8 cellular contexts compared by ENCODE assay signal in genomic region chr1:151282883-151283725, GRCh38. TPM values are rescaled to one million over a fixed set of nuclear protein-coding genes. Genes with fewer than 3 reads are reported as not detected.
DNase-seq lines count a peak whose midpoint lies in the region; ATAC-seq and TF ChIP-seq lines count a peak whose summit lies in the region.

No MANE protein-coding gene starts in this region.

- peak; percentile 31 for DNase-seq in GF-D8 (lab: John Stamatoyannopoulos, UW)
- DNase-seq in Jurkat, Clone E6-1 (ENCODE audit: low read depth, low spot score), result no peak
- no peak for DNase-seq in activated B cell treated with CpG ODN at 0.5 μM for 24 hours
- peak; percentile 23 for DNase-seq in endothelial cell (ENCODE audit: low spot score)
- no peak for DNase-seq in mesenteric fat pad (ENCODE audit: low spot score)
- no peak for DNase-seq in inferior parietal cortex (ENCODE audit: extremely low spot score)

- H3K36me3 ChIP-seq in mucosa of stomach (ENCODE audit: control insufficient read depth, insufficient read depth, low read length), result peaks cover 9% of the 10 kb centered on the region

- H3K36me3 Mint-ChIP-seq in activated B cell treated with CpG ODN at 0.5 μM for 24 hours (ENCODE audit: low read depth) (peaks cover 45% of the 10 kb centered on the region), endothelial cell (ENCODE audit: low read depth, unreplicated experiment) (peaks cover 15% of the 10 kb centered on the region)

- POLR2A ChIA-PET in activated B cell treated with CpG ODN at 0.5 μM for 24 hours (lab: Charles Lee), result interaction anchor here (0.6 to 2.5 kb wide), 18 partner anchors 10 to 1396 kb away, joined by 3 to 36 read pairs (median 4); partner anchors contain the start of genes PI4KB, POGZ, PSMB4 and PSMD4

- H3K4me1 Mint-ChIP-seq in activated B cell treated with CpG ODN at 0.5 μM for 24 hours (peaks cover 45% of the 10 kb centered on the region), endothelial cell (ENCODE audit: unreplicated experiment) (peaks cover 17% of the 10 kb centered on the region)

- H3K27me3 ChIP-seq in mucosa of stomach (ENCODE audit: control insufficient read depth, insufficient read depth, low read length), result no peaks in the 10 kb centered on the region

- H3K27me3 Mint-ChIP-seq in activated B cell treated with CpG ODN at 0.5 μM for 24 hours (no peaks in the 10 kb centered on the region), endothelial cell (ENCODE audit: unreplicated experiment) (peaks cover 17% of the 10 kb centered on the region)

- H3K9me3 ChIP-seq in mucosa of stomach (ENCODE audit: control insufficient read depth, low read length), result no peaks in the 10 kb centered on the region

- H3K4me3 ChIP-seq in Jurkat, Clone E6-1 (ENCODE audit: low read length), result peak overlapping the region; percentile 66
- H3K4me3 ChIP-seq in mucosa of stomach (ENCODE audit: low read length), result peak overlapping the region; percentile 99

- H3K9me3 Mint-ChIP-seq in activated B cell treated with CpG ODN at 0.5 μM for 24 hours (no peaks in the 10 kb centered on the region), endothelial cell (ENCODE audit: unreplicated experiment) (no peaks in the 10 kb centered on the region)

- no peak for TF ChIP-seq CTCF in activated B cell treated with CpG ODN at 0.5 μM for 24 hours (IDR thresholded peaks at IDR 0.05)
- no peak for TF ChIP-seq CTCF in endothelial cell (IDR thresholded peaks at IDR 0.05; ENCODE audit: unreplicated experiment)

- CTCF ChIA-PET in activated B cell treated with CpG ODN at 0.5 μM for 24 hours (lab: Charles Lee), result interaction anchor here (0.8 to 2.0 kb wide), 3 partner anchors 17 to 31 kb away, joined by 3 to 11 read pairs (median 3); no protein-coding TSS in a partner anchor

- H3K27ac Mint-ChIP-seq in activated B cell treated with CpG ODN at 0.5 μM for 24 hours (peak overlapping the region; percentile 82), endothelial cell (ENCODE audit: unreplicated experiment) (peak overlapping the region; percentile 82)

- H3K4me3 Mint-ChIP-seq in activated B cell treated with CpG ODN at 0.5 μM for 24 hours (peak overlapping the region; percentile 99), endothelial cell (ENCODE audit: unreplicated experiment) (peak overlapping the region; percentile 92)

- peak overlapping the region; percentile 87 for H3K9ac ChIP-seq in mucosa of stomach (ENCODE audit: low read length)

- peaks cover 20% of the 10 kb centered on the region for H3K4me1 ChIP-seq in mucosa of stomach (ENCODE audit: control insufficient read depth, insufficient read depth, low read length)

- ATAC-seq in activated B cell treated with CpG ODN at 0.5 μM for 24 hours (ENCODE audit: low read depth) (no peak), GM21447 (IDR thresholded peaks at IDR 0.05; ENCODE audit: unreplicated experiment) (no peak)

- intact Hi-C loops in activated B cell treated with CpG ODN at 0.5 μM for 24 hours (cut with micrococcal nuclease), result loop anchor here (1.0 to 5.0 kb wide), 8 partner anchors 18 to 656 kb away; partner anchors contain the start of genes ENSA, PIP5K1A, PSMB4 and PSMD4

RNA-seq across cellular contexts. Expression of gene ZNF687, which starts 1.0 kb away (rescaled TPM):
- 14.6 TPM for polyA plus RNA-seq in Jurkat, Clone E6-1 (2012; ENCODE audit: insufficient read depth, insufficient read length)
- 38.8 and 40.3 TPM in 2 replicates for total RNA-seq in activated B cell treated with CpG ODN at 0.5 μM for 24 hours
- total RNA-seq in endothelial cell (ENCODE audit: unreplicated experiment), result 29.9 TPM
- 16.2 TPM for total RNA-seq in mesenteric fat pad

RNA-seq across cellular contexts. Expression of gene PSMD4, which starts 28.6 kb away (rescaled TPM):
- polyA plus RNA-seq in Jurkat, Clone E6-1 (2012; ENCODE audit: insufficient read depth, insufficient read length), result 385 TPM
- total RNA-seq in activated B cell treated with CpG ODN at 0.5 μM for 24 hours, result 189 and 201 TPM in 2 replicates
- total RNA-seq in endothelial cell (ENCODE audit: unreplicated experiment), result 186 TPM
- 142 TPM for total RNA-seq in mesenteric fat pad

RNA-seq across cellular contexts. Expression of gene PI4KB, which starts 44.1 kb away (rescaled TPM):
- polyA plus RNA-seq in Jurkat, Clone E6-1 (2012; ENCODE audit: insufficient read depth, insufficient read length), result 45.5 TPM
- total RNA-seq in activated B cell treated with CpG ODN at 0.5 μM for 24 hours (112 and 113 TPM in 2 replicates), endothelial cell (ENCODE audit: unreplicated experiment) (50.3 TPM), mesenteric fat pad (84.4 TPM)

Comparison
In these comparisons a context has a peak if more than half of its experiments do, and no peak if none do; other contexts are left out.
1. DNase-seq: peak in GF-D8 (single experiment) and endothelial cell (single experiment); none in Jurkat, Clone E6-1 (single experiment), activated B cell treated with CpG ODN at 0.5 μM for 24 hours (single experiment), mesenteric fat pad (single experiment) and inferior parietal cortex (single experiment).